20 cellular contexts compared by ENCODE assay signal in genomic region chr13:111880185-111880584, GRCh38.
"Had no signal": no experiment of that assay in that cellular context is flagged by ENCODE, and none has a peak within 500 bp of the region (broad histone marks: within the 10 kb centered on the region; RNA-seq: fewer than 3 reads in every experiment).

No MANE protein-coding gene starts in this region.

- ATAC-seq: activated CD8-positive, alpha-beta T cell treated with anti-CD3 and anti-CD28 coated beads, Interleukin-2, amount 10 ng/mL, durations not matched to agents 7 days and 5 days; activated naive CD8-positive, alpha-beta T cell treated with anti-CD3 and anti-CD28 coated beads, Interleukin-2, amount 50 U/mL, for 24 hours; activated T-cell treated with anti-CD3 and anti-CD28 coated beads, Interleukin-2, amount 50 U/mL, for 72 hours; left ventricle myocardium superior; right lobe of liver; stimulated activated effector memory CD8-positive, alpha-beta T cell treated with anti-CD3 and anti-CD28 coated beads, Interleukin-12 subunit alpha, Interleukin-12 subunit beta, amount 100 ng/mL, for 72 hours had no signal

- H3K27ac Mint-ChIP-seq: activated CD4-positive, alpha-beta T cell treated with anti-CD3 and anti-CD28 coated beads, Interleukin-2, amount 10 ng/mL, durations not matched to agents 7 days and 5 days; activated CD8-positive, alpha-beta T cell treated with anti-CD3 and anti-CD28 coated beads, Interleukin-2, amount 10 ng/mL, durations not matched to agents 7 days and 5 days; activated naive CD4-positive, alpha-beta T cell treated with anti-CD3 and anti-CD28 coated beads, Interleukin-2, amount 10 ng/mL, durations not matched to agents 7 days and 5 days; activated naive CD8-positive, alpha-beta T cell treated with anti-CD3 and anti-CD28 coated beads, Interleukin-2, amount 50 U/mL, for 24 hours; activated T-cell treated with anti-CD3 and anti-CD28 coated beads, Interleukin-2, amount 50 U/mL, for 72 hours; dendritic cell treated with granulocyte-macrophage colony-stimulating factor and Interleukin-4, amounts not matched to agents 40 ng/mL and 50 ng/mL, for 4 days; memory B cell; nephron; stimulated activated effector memory CD8-positive, alpha-beta T cell treated with anti-CD3 and anti-CD28 coated beads, Interleukin-12 subunit alpha, Interleukin-12 subunit beta, amount 100 ng/mL, for 72 hours had no signal

- H3K36me3 Mint-ChIP-seq: activated naive CD4-positive, alpha-beta T cell treated with anti-CD3 and anti-CD28 coated beads, Interleukin-2, amount 10 ng/mL, durations not matched to agents 7 days and 5 days; memory B cell; stimulated activated effector memory CD8-positive, alpha-beta T cell treated with anti-CD3 and anti-CD28 coated beads, Interleukin-12 subunit alpha, Interleukin-12 subunit beta, amount 100 ng/mL, for 72 hours had no signal

- DNase-seq: activated CD4-positive, alpha-beta T cell treated with anti-CD3 and anti-CD28 coated beads, Interleukin-2, amount 10 ng/mL, durations not matched to agents 7 days and 5 days; activated CD8-positive, alpha-beta T cell treated with anti-CD3 and anti-CD28 coated beads, Interleukin-2, amount 10 ng/mL, durations not matched to agents 7 days and 5 days; activated effector memory CD4-positive, alpha-beta T cell treated with Interleukin-2 at 50 U/mL for 16 hours; activated naive CD4-positive, alpha-beta T cell treated with anti-CD3 and anti-CD28 coated beads, Interleukin-2, amount 10 ng/mL, durations not matched to agents 7 days and 5 days; activated naive CD8-positive, alpha-beta T cell treated with anti-CD3 and anti-CD28 coated beads, Interleukin-2, amount 50 U/mL, for 24 hours; activated T-cell treated with anti-CD3 and anti-CD28 coated beads, Interleukin-2, amount 50 U/mL, for 72 hours; effector CD8-positive, alpha-beta T cell; hypothalamus; left ventricle myocardium superior; stimulated activated CD4-positive, alpha-beta T cell treated with anti-CD3 and anti-CD28 coated beads, Interleukin-2, amount 100 ng/mL, for 24 hours; stomach had no signal

- H3K27ac ChIP-seq: parathyroid adenoma, right lobe of liver, skin epidermis, stomach, suprapubic skin, tibial nerve had no signal

- H3K4me3 ChIP-seq: right lobe of liver, skin epidermis, stomach, suprapubic skin, tibial nerve had no signal

- H3K9me3 Mint-ChIP-seq: activated CD4-positive, alpha-beta T cell treated with anti-CD3 and anti-CD28 coated beads, Interleukin-2, amount 10 ng/mL, durations not matched to agents 7 days and 5 days; activated naive CD8-positive, alpha-beta T cell treated with anti-CD3 and anti-CD28 coated beads, Interleukin-2, amount 50 U/mL, for 24 hours; dendritic cell treated with granulocyte-macrophage colony-stimulating factor and Interleukin-4, amounts not matched to agents 40 ng/mL and 50 ng/mL, for 4 days; memory B cell; nephron had no signal

- H3K4me3 Mint-ChIP-seq: activated CD4-positive, alpha-beta T cell treated with anti-CD3 and anti-CD28 coated beads, Interleukin-2, amount 10 ng/mL, durations not matched to agents 7 days and 5 days; activated CD8-positive, alpha-beta T cell treated with anti-CD3 and anti-CD28 coated beads, Interleukin-2, amount 10 ng/mL, durations not matched to agents 7 days and 5 days; activated naive CD4-positive, alpha-beta T cell treated with anti-CD3 and anti-CD28 coated beads, Interleukin-2, amount 10 ng/mL, durations not matched to agents 7 days and 5 days; activated naive CD8-positive, alpha-beta T cell treated with anti-CD3 and anti-CD28 coated beads, Interleukin-2, amount 50 U/mL, for 24 hours; activated T-cell treated with anti-CD3 and anti-CD28 coated beads, Interleukin-2, amount 50 U/mL, for 72 hours; dendritic cell treated with granulocyte-macrophage colony-stimulating factor and Interleukin-4, amounts not matched to agents 40 ng/mL and 50 ng/mL, for 4 days; memory B cell; nephron; stimulated activated effector memory CD8-positive, alpha-beta T cell treated with anti-CD3 and anti-CD28 coated beads, Interleukin-12 subunit alpha, Interleukin-12 subunit beta, amount 100 ng/mL, for 72 hours had no signal

- H3K27me3 Mint-ChIP-seq: activated CD4-positive, alpha-beta T cell treated with anti-CD3 and anti-CD28 coated beads, Interleukin-2, amount 10 ng/mL, durations not matched to agents 7 days and 5 days; activated naive CD4-positive, alpha-beta T cell treated with anti-CD3 and anti-CD28 coated beads, Interleukin-2, amount 10 ng/mL, durations not matched to agents 7 days and 5 days; dendritic cell treated with granulocyte-macrophage colony-stimulating factor and Interleukin-4, amounts not matched to agents 40 ng/mL and 50 ng/mL, for 4 days had no signal

- H3K4me1 Mint-ChIP-seq: activated CD4-positive, alpha-beta T cell treated with anti-CD3 and anti-CD28 coated beads, Interleukin-2, amount 10 ng/mL, durations not matched to agents 7 days and 5 days; activated naive CD4-positive, alpha-beta T cell treated with anti-CD3 and anti-CD28 coated beads, Interleukin-2, amount 10 ng/mL, durations not matched to agents 7 days and 5 days; activated naive CD8-positive, alpha-beta T cell treated with anti-CD3 and anti-CD28 coated beads, Interleukin-2, amount 50 U/mL, for 24 hours; memory B cell; nephron; stimulated activated effector memory CD8-positive, alpha-beta T cell treated with anti-CD3 and anti-CD28 coated beads, Interleukin-12 subunit alpha, Interleukin-12 subunit beta, amount 100 ng/mL, for 72 hours had no signal
